9 cellular contexts compared by ENCODE assay signal in genomic region chr17:7438050-7438614, GRCh38. TPM values are rescaled to one million over a fixed set of nuclear protein-coding genes. Genes with fewer than 3 reads are reported as not detected.
DNase-seq lines count a peak whose midpoint lies in the region; ATAC-seq and TF ChIP-seq lines count a peak whose summit lies in the region.
"Had no signal": no experiment of that assay in that cellular context is flagged by ENCODE, and none has a peak within 500 bp of the region (broad histone marks: within the 10 kb centered on the region; RNA-seq: fewer than 3 reads in every experiment).

No MANE protein-coding gene starts in this region.

- ATAC-seq in right lobe of liver (peak in 2 of 4 donors; percentile 1 to 2), GM21526 (IDR thresholded peaks at IDR 0.05; ENCODE audit: low FRiP score, unreplicated experiment) (no peak)

- intact Hi-C loops in right lobe of liver (cut with DNase I): loop anchor here in 1 of 2 donors (5.0 kb wide), 1 partner anchor 81 kb away; the partner anchor contains the start of gene TMEM95

- no peaks in the 10 kb centered on the region for H3K36me3 ChIP-seq in right lobe of liver
- H3K36me3 ChIP-seq: ovary had no signal

- no peak for TF ChIP-seq POLR2A in right lobe of liver (IDR thresholded peaks at IDR 0.05)

- H3K4me3 ChIP-seq in GM12864 (ENCODE audit: low read depth, low read length) (peak overlapping the region; percentile 45), choroid plexus epithelial cell (ENCODE audit: low read depth, low read length) (peak overlapping the region; percentile 42), right lobe of liver (peak overlapping the region in 2 of 3 donors; percentile 12 to 24)

- H3K4me1 ChIP-seq in right lobe of liver: peaks cover 0 to 42% (median 12%) of the 10 kb centered on the region in 4 donors

- H3K27ac ChIP-seq in right lobe of liver: no peak overlapping the region
- H3K27ac ChIP-seq: ovary had no signal

- DNase-seq in GM12864 (ENCODE audit: low read depth): no peak
- peak; percentile 45 for DNase-seq in activated CD4-positive, alpha-beta T cell treated with anti-CD3 and anti-CD28 coated beads for 1 hour
- DNase-seq in choroid plexus epithelial cell (ENCODE audit: low read depth): no peak
- peak; percentile 74 to 82 (median 81) for DNase-seq in right lobe of liver
- peak; percentile 53 for DNase-seq in stimulated activated CD4-positive, alpha-beta T cell treated with anti-CD3 and anti-CD28 coated beads, Interleukin-4, amount 100 ng/mL, for 24 hours
- DNase-seq in ACHN: no peak
- DNase-seq in NCI-H187 (lab: John Stamatoyannopoulos, UW): no peak

- H3K27me3 ChIP-seq in right lobe of liver: no peaks in the 10 kb centered on the region
- H3K27me3 ChIP-seq: ovary had no signal

- in situ Hi-C loops in ACHN (cut with HindIII; ENCODE audit: low pct_ligation_motif_present, low pct_unique_long_range_greater_than_20kb, low sequenced_read_pairs): no loop called here

- no peaks in the 10 kb centered on the region for H3K9me3 ChIP-seq in right lobe of liver
- H3K9me3 ChIP-seq: ovary had no signal

- 38% methylated on average over 31 of the region's 43 CpGs for WGBS in right lobe of liver (ENCODE audit: insufficient coverage, low coverage, low lambda C conversion rate, missing lambda C conversion rate)

- TF ChIP-seq CTCF in GM12864 (IDR thresholded peaks at IDR 0.05; ENCODE audit: low read depth, low read length, missing control alignments): no peak
- TF ChIP-seq CTCF in choroid plexus epithelial cell (conservative IDR thresholded peaks at IDR 0.05; ENCODE audit: low read depth, low read length): no peak
- no peak for TF ChIP-seq CTCF in right lobe of liver (IDR thresholded peaks at IDR 0.05)

RNA-seq across cellular contexts. Expression of gene FGF11, which starts 1.2 kb away (rescaled TPM):
- total RNA-seq in right lobe of liver: under 1 TPM in 5 of 6 experiments, not detected in 1; 0.37 to 0.84 (median 0.68) TPM

RNA-seq across cellular contexts. Expression of gene TMEM102, which starts 2.9 kb away (rescaled TPM):
- total RNA-seq in right lobe of liver: 1 to 10 TPM; 2.3 to 8.4 (median 4.0) TPM

RNA-seq across cellular contexts. Expression of gene CHRNB1, which starts 6.7 kb away (rescaled TPM):
- total RNA-seq in right lobe of liver: 10 to 100 TPM in 2 of 6 experiments, 1 to 10 TPM in 4; 6.0 to 12.3 (median 8.2) TPM

RNA-seq across cellular contexts. Expression of gene SPEM3, which starts 9.5 kb away (rescaled TPM):
- not detected for total RNA-seq in right lobe of liver
- total RNA-seq: ovary had no signal

RNA-seq across cellular contexts. Expression of gene SPEM2, which starts 12.7 kb away (rescaled TPM):
- total RNA-seq in right lobe of liver: not detected
- total RNA-seq: ovary had no signal

Comparison
In these comparisons a context has a peak if more than half of its experiments do, and no peak if none do; other contexts are left out.
1. DNase-seq: peak in activated CD4-positive, alpha-beta T cell treated with anti-CD3 and anti-CD28 coated beads for 1 hour (single experiment), right lobe of liver (3 of 3) and stimulated activated CD4-positive, alpha-beta T cell treated with anti-CD3 and anti-CD28 coated beads, Interleukin-4, amount 100 ng/mL, for 24 hours (single experiment); none in GM12864 (single experiment), choroid plexus epithelial cell (single experiment), ACHN (single experiment) and NCI-H187 (0 of 2).
2. Peak in every context shown above with its lines, with median percentiles within 50 percentile points of each other: H3K4me3 ChIP-seq.